Comparison of ENCODE assay signal across 34 cellular contexts in genomic region chr22:22150457-22150856, GRCh38.
"Had no signal": no experiment of that assay in that cellular context is flagged by ENCODE, and none has a peak within 500 bp of the region (broad histone marks: within the 10 kb centered on the region; RNA-seq: fewer than 3 reads in every experiment).

No MANE protein-coding gene starts in this region.

- H3K9me3 ChIP-seq: MG63 had no signal

- H3K27me3 ChIP-seq: MG63 had no signal

- H3K36me3 ChIP-seq: MG63 had no signal

- H3K4me3 ChIP-seq: MG63 had no signal

- DNase-seq: Karpas-422, Kasumi-1, MG63, MM.1S, MV-4-11, NCI-H1048, NCI-H1092, NCI-H1092 treated with DMSO at 0.1 percent for 48 hours, NCI-H1105, NCI-H1105 treated with DMSO at 0.1 percent for 48 hours, NCI-H1417, NCI-H1417 treated with DMSO at 0.1 percent for 48 hours, NCI-H1436, NCI-H1436 treated with DMSO at 0.1 percent for 48 hours, NCI-H146, NCI-H1694, NCI-H1694 treated with DMSO at 0.1 percent for 48 hours, NCI-H187, NCI-H187 treated with DMSO at 0.1 percent for 48 hours, NCI-H1930, NCI-H2029, NCI-H2029 treated with DMSO at 0.1 percent for 48 hours, NCI-H2081, NCI-H2081 treated with DMSO at 0.1 percent for 48 hours, NCI-H2107, NCI-H2171, NCI-H2171 treated with DMSO at 0.1 percent for 48 hours, NCI-H2227 treated with DMSO at 0.1 percent for 48 hours, NCI-H226, NCI-H345, NCI-H446, NCI-H446 treated with DMSO at 0.1 percent for 48 hours, NCI-H510A, NCI-H510A treated with DMSO at 0.1 percent for 48 hours had no signal
